In the genomic region with DNA sequence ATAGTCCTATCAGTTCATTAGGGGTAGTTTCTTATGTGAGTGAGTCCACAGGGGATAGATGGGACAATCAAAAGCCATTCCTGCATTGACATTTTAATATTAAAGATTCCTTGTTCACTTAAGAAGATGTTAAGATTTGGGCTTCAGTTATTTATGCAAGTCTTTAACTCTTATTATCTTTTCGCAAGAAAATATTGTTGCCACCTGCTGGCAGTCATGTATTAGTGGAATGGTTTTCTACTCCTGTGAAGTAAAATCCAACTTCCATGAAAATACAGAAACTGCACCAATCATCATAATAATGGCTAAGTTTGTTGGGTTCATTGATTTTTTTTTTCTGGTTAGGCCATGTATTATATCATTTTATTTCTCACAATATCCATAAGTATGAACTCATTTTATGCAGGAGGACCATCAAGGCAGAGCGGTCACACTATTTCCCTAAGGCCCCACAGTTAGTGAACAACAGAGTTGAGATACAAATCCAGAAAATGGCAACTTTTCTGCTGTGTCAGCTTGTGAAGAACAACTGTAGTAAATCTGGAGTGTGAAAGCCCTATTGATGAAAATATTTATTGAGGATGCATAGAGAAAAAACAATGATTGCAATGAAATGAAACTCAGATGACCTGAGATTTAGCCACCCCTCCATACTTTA, we compare ENCODE assay signal across 12 cellular contexts.
DNase-seq lines count a peak whose midpoint lies in the region; ATAC-seq, FAIRE-seq and TF ChIP-seq lines count a peak whose summit lies in the region.
"Had no signal": no experiment of that assay in that cellular context is flagged by ENCODE, and none has a peak within 500 bp of the region (broad histone marks: within the 10 kb centered on the region; RNA-seq: fewer than 3 reads in every experiment).

No MANE protein-coding gene starts in this region.

- no peak overlapping the region for H3K9ac ChIP-seq in astrocyte (ENCODE audit: low read length)

- ATAC-seq in GM21723 (IDR thresholded peaks at IDR 0.05; ENCODE audit: unreplicated experiment) (no peak), HG03159 (IDR thresholded peaks at IDR 0.05; ENCODE audit: unreplicated experiment) (no peak)
- ATAC-seq: activated CD8-positive, alpha-beta T cell treated with anti-CD3 and anti-CD28 coated beads, Interleukin-2, amount 10 ng/mL, durations not matched to agents 7 days and 5 days had no signal

- H3K9me3 ChIP-seq in astrocyte (ENCODE audit: insufficient read depth, low read depth, low read length): no peaks in the 10 kb centered on the region
- H3K9me3 ChIP-seq in effector memory CD4-positive, alpha-beta T cell (ENCODE audit: control insufficient read depth, low read length): no peaks in the 10 kb centered on the region

- no peak for FAIRE-seq in astrocyte (lab: Jason Lieb, UNC)

- H4K20me1 ChIP-seq in astrocyte (ENCODE audit: insufficient read depth, low read length): no peaks in the 10 kb centered on the region

- no peak overlapping the region for H3K27ac Mint-ChIP-seq in astrocyte (ENCODE audit: unreplicated experiment)
- H3K27ac Mint-ChIP-seq: activated CD8-positive, alpha-beta T cell treated with anti-CD3 and anti-CD28 coated beads, Interleukin-2, amount 10 ng/mL, durations not matched to agents 7 days and 5 days; activated naive CD8-positive, alpha-beta T cell treated with anti-CD3 and anti-CD28 coated beads, Interleukin-2, amount 10 ng/mL, durations not matched to agents 7 days and 5 days; memory B cell had no signal

- no peaks in the 10 kb centered on the region for H3K36me3 ChIP-seq in astrocyte (ENCODE audit: insufficient read depth, low read length)
- H3K36me3 ChIP-seq in effector memory CD4-positive, alpha-beta T cell (ENCODE audit: control insufficient read depth, insufficient read depth, low read length): no peaks in the 10 kb centered on the region

- H3K79me2 ChIP-seq in astrocyte (ENCODE audit: insufficient read depth, low read length): no peaks in the 10 kb centered on the region

- H3K36me3 Mint-ChIP-seq in astrocyte (ENCODE audit: low read depth, unreplicated experiment): no peaks in the 10 kb centered on the region
- H3K36me3 Mint-ChIP-seq: activated naive CD8-positive, alpha-beta T cell treated with anti-CD3 and anti-CD28 coated beads, Interleukin-2, amount 10 ng/mL, durations not matched to agents 7 days and 5 days; memory B cell had no signal

- H3K27me3 ChIP-seq in astrocyte (ENCODE audit: insufficient read depth, low read length): no peaks in the 10 kb centered on the region
- H3K27me3 ChIP-seq in effector memory CD4-positive, alpha-beta T cell (replicated peaks; ENCODE audit: control insufficient read depth, insufficient read depth, low read length, poor library complexity, severe bottlenecking): no peaks in the 10 kb centered on the region

- no peaks in the 10 kb centered on the region for H3K27me3 Mint-ChIP-seq in astrocyte (ENCODE audit: low read depth, unreplicated experiment)
- H3K27me3 Mint-ChIP-seq: activated naive CD8-positive, alpha-beta T cell treated with anti-CD3 and anti-CD28 coated beads, Interleukin-2, amount 10 ng/mL, durations not matched to agents 7 days and 5 days; memory B cell had no signal

- H2AFZ ChIP-seq in astrocyte (ENCODE audit: low read depth, low read length): no peak overlapping the region

- no peaks in the 10 kb centered on the region for H3K9me3 Mint-ChIP-seq in astrocyte (ENCODE audit: unreplicated experiment)
- H3K9me3 Mint-ChIP-seq: activated naive CD8-positive, alpha-beta T cell treated with anti-CD3 and anti-CD28 coated beads, Interleukin-2, amount 10 ng/mL, durations not matched to agents 7 days and 5 days; memory B cell had no signal

- no peak overlapping the region for H3K4me3 ChIP-seq in AG10803 (ENCODE audit: low read length)
- H3K4me3 ChIP-seq in astrocyte (ENCODE audit: insufficient read depth, low read depth, low read length): no peak overlapping the region
- no peak overlapping the region for H3K4me3 ChIP-seq in effector memory CD4-positive, alpha-beta T cell (ENCODE audit: insufficient read depth, low read depth, low read length, poor library complexity, severe bottlenecking)

- H3K27ac ChIP-seq in astrocyte (ENCODE audit: low read depth, low read length): no peak overlapping the region
- no peak overlapping the region for H3K27ac ChIP-seq in effector memory CD4-positive, alpha-beta T cell (ENCODE audit: insufficient read depth, low read length, poor library complexity, severe bottlenecking)

- H3K4me3 Mint-ChIP-seq in astrocyte (ENCODE audit: unreplicated experiment): no peak overlapping the region
- H3K4me3 Mint-ChIP-seq: activated CD8-positive, alpha-beta T cell treated with anti-CD3 and anti-CD28 coated beads, Interleukin-2, amount 10 ng/mL, durations not matched to agents 7 days and 5 days; activated naive CD8-positive, alpha-beta T cell treated with anti-CD3 and anti-CD28 coated beads, Interleukin-2, amount 10 ng/mL, durations not matched to agents 7 days and 5 days; memory B cell had no signal

- peak; percentile 42 for DNase-seq in AG10803 (ENCODE audit: low read depth)
- DNase-seq in HT-29 (ENCODE audit: low spot score): peak; percentile 38
- peak; percentile 27 for DNase-seq in astrocyte (ENCODE audit: low read depth)
- DNase-seq in kidney tubule cell (ENCODE audit: low spot score): peak; percentile 21
- DNase-seq in effector memory CD4-positive, alpha-beta T cell: no peak
- DNase-seq in middle frontal gyrus (ENCODE audit: extremely low spot score, low spot score): no peak
- DNase-seq: activated CD8-positive, alpha-beta T cell treated with anti-CD3 and anti-CD28 coated beads, Interleukin-2, amount 10 ng/mL, durations not matched to agents 7 days and 5 days; activated naive CD8-positive, alpha-beta T cell treated with anti-CD3 and anti-CD28 coated beads, Interleukin-2, amount 10 ng/mL, durations not matched to agents 7 days and 5 days; NCI-H2107 had no signal

- no peaks in the 10 kb centered on the region for H3K4me1 Mint-ChIP-seq in astrocyte (ENCODE audit: low read depth, unreplicated experiment)
- H3K4me1 Mint-ChIP-seq: activated naive CD8-positive, alpha-beta T cell treated with anti-CD3 and anti-CD28 coated beads, Interleukin-2, amount 10 ng/mL, durations not matched to agents 7 days and 5 days; memory B cell had no signal

- no peaks in the 10 kb centered on the region for H3K4me1 ChIP-seq in astrocyte (ENCODE audit: insufficient read depth, low read length)
- no peaks in the 10 kb centered on the region for H3K4me1 ChIP-seq in effector memory CD4-positive, alpha-beta T cell (ENCODE audit: control insufficient read depth, insufficient read depth, low read length, poor library complexity, severe bottlenecking)

- TF ChIP-seq CTCF in AG10803 (conservative IDR thresholded peaks at IDR 0.05; ENCODE audit: low read length): peak; percentile 51
- peak; percentile 39 for TF ChIP-seq CTCF in astrocyte (IDR thresholded peaks at IDR 0.05; ENCODE audit: insufficient read depth, low read depth, low read length)

- no peak overlapping the region for H3K4me2 ChIP-seq in astrocyte (ENCODE audit: low read length)

Comparison
In these comparisons a context has a peak if more than half of its experiments do, and no peak if none do; other contexts are left out.
1. DNase-seq: peak in AG10803 (single experiment), HT-29 (single experiment), astrocyte (single experiment) and kidney tubule cell (single experiment); none in effector memory CD4-positive, alpha-beta T cell (0 of 3) and middle frontal gyrus (single experiment).